9 cellular contexts compared by ENCODE assay signal in the genomic region with DNA sequence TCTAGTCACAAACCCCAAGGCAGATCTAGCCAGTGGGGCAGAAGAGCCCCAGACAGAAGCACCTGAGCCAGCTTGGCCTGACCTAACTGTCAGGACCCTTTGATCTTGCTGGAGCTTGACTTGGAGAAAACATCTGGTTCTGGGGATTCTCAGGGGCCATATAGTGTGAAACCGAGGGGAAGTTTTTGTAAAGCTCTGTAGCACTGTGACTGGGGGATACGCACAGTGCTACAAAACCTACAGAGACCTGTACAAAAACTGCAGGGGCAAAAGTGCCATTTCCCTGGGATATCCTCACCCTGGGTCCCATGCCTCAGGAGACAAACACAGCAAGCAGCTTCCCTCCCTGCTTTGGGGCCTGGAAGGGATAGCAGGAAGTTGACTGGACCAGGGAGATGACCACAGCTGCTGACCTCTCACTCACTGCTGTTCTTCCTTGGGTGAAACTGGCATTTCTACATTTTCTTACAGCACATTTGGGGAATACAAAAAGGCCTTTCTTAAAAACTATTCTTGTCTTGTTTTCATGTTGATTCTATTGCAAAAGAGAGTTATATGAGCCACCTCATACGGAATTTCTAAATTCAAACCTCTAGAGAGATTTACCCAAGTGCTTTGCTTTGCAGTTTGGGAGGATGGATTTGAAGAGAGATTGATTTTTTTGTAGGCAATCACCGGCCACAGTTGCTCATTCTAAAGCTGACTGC.
DNase-seq lines count a peak whose midpoint lies in the region; ATAC-seq and TF ChIP-seq lines count a peak whose summit lies in the region.
"Had no signal": no experiment of that assay in that cellular context is flagged by ENCODE, and none has a peak within 500 bp of the region (broad histone marks: within the 10 kb centered on the region; RNA-seq: fewer than 3 reads in every experiment).

No MANE protein-coding gene starts in this region.

- H3K27me3 Mint-ChIP-seq in activated naive CD8-positive, alpha-beta T cell treated with anti-CD3 and anti-CD28 coated beads, Interleukin-2, amount 50 U/mL, for 24 hours, result no peaks in the 10 kb centered on the region
- H3K27me3 Mint-ChIP-seq in activated naive CD8-positive, alpha-beta T cell treated with anti-CD3 and anti-CD28 coated beads for 36 hours, result no peaks in the 10 kb centered on the region

- H3K4me1 Mint-ChIP-seq in activated naive CD8-positive, alpha-beta T cell treated with anti-CD3 and anti-CD28 coated beads, Interleukin-2, amount 50 U/mL, for 24 hours, result peaks cover 19% of the 10 kb centered on the region
- no peaks in the 10 kb centered on the region for H3K4me1 Mint-ChIP-seq in activated naive CD8-positive, alpha-beta T cell treated with anti-CD3 and anti-CD28 coated beads for 36 hours

- peak; percentile 20 for ATAC-seq in activated naive CD8-positive, alpha-beta T cell treated with anti-CD3 and anti-CD28 coated beads, Interleukin-2, amount 50 U/mL, for 24 hours
- ATAC-seq in HG03039 (IDR thresholded peaks at IDR 0.05; ENCODE audit: unreplicated experiment), result peak; percentile 43
- ATAC-seq in GM18519 (IDR thresholded peaks at IDR 0.05; ENCODE audit: low FRiP score, unreplicated experiment), result no peak

- TF ChIP-seq CTCF in testis (IDR thresholded peaks at IDR 0.05), result no peak

- intact Hi-C loops in testis (cut with DNase I; ENCODE audit: low total_unique reads), result no loop called here

- TF ChIP-seq POLR2A in testis (IDR thresholded peaks at IDR 0.05), result no peak

- H3K4me3 ChIP-seq in subcutaneous abdominal adipose tissue (ENCODE audit: low read depth in 1 of 5, low read length in 5 of 5) (peak overlapping the region in 1 of 5 donors; percentile 34), testis (no peak overlapping the region)

- H3K27ac ChIP-seq in subcutaneous abdominal adipose tissue (ENCODE audit: low read depth, low read length), result peak overlapping the region; percentile 92
- H3K27ac ChIP-seq in testis, result no peak overlapping the region

- H3K27me3 ChIP-seq in subcutaneous abdominal adipose tissue (ENCODE audit: control insufficient read depth in 5 of 5, insufficient read depth in 4 of 5, low read length in 5 of 5), result no peaks in the 10 kb centered on the region
- H3K27me3 ChIP-seq in testis, result no peaks in the 10 kb centered on the region

- H3K4me1 ChIP-seq in subcutaneous abdominal adipose tissue (ENCODE audit: control insufficient read depth in 5 of 5, insufficient read depth in 5 of 5, low read length in 5 of 5) (peaks cover 6 to 39% (median 23%) of the 10 kb centered on the region in 5 donors), testis (no peaks in the 10 kb centered on the region)

- no peaks in the 10 kb centered on the region for H3K9me3 Mint-ChIP-seq in activated naive CD8-positive, alpha-beta T cell treated with anti-CD3 and anti-CD28 coated beads, Interleukin-2, amount 50 U/mL, for 24 hours
- no peaks in the 10 kb centered on the region for H3K9me3 Mint-ChIP-seq in activated naive CD8-positive, alpha-beta T cell treated with anti-CD3 and anti-CD28 coated beads for 36 hours
- H3K9me3 Mint-ChIP-seq: activated T-helper 2 cell treated with anti-CD3 and anti-CD28 coated beads, Interferon-gamma antibody, Interleukin-2, Interleukin-4, amounts not matched to agents 10 μg/mL and 5 μg/mL and 100 μg/mL, durations not matched to agents 14 hours and 24 hours and 36 hours had no signal

- peak overlapping the region; percentile 24 for H3K4me3 Mint-ChIP-seq in activated naive CD8-positive, alpha-beta T cell treated with anti-CD3 and anti-CD28 coated beads, Interleukin-2, amount 50 U/mL, for 24 hours
- H3K4me3 Mint-ChIP-seq in activated naive CD8-positive, alpha-beta T cell treated with anti-CD3 and anti-CD28 coated beads for 36 hours, result no peak overlapping the region

- H3K9me3 ChIP-seq in subcutaneous abdominal adipose tissue (ENCODE audit: control insufficient read depth in 5 of 5, low read length in 5 of 5) (no peaks in the 10 kb centered on the region), testis (no peaks in the 10 kb centered on the region)

- H3K27ac Mint-ChIP-seq in activated naive CD8-positive, alpha-beta T cell treated with anti-CD3 and anti-CD28 coated beads, Interleukin-2, amount 50 U/mL, for 24 hours, result no peak overlapping the region
- no peak overlapping the region for H3K27ac Mint-ChIP-seq in activated naive CD8-positive, alpha-beta T cell treated with anti-CD3 and anti-CD28 coated beads for 36 hours
- H3K27ac Mint-ChIP-seq: activated T-helper 2 cell treated with anti-CD3 and anti-CD28 coated beads, Interferon-gamma antibody, Interleukin-2, Interleukin-4, amounts not matched to agents 10 μg/mL and 5 μg/mL and 100 μg/mL, durations not matched to agents 14 hours and 24 hours and 36 hours had no signal

- H3K36me3 ChIP-seq in subcutaneous abdominal adipose tissue (ENCODE audit: control insufficient read depth in 5 of 5, insufficient read depth in 5 of 5, low read length in 5 of 5) (no peaks in the 10 kb centered on the region), testis (ENCODE audit: low read depth, missing control alignments) (no peaks in the 10 kb centered on the region)

- peak overlapping the region in 2 of 5 donors; percentile 39 to 40 for H3K9ac ChIP-seq in subcutaneous abdominal adipose tissue (ENCODE audit: low read length in 5 of 5)

- H3K36me3 Mint-ChIP-seq in activated naive CD8-positive, alpha-beta T cell treated with anti-CD3 and anti-CD28 coated beads, Interleukin-2, amount 50 U/mL, for 24 hours (ENCODE audit: low read depth), result no peaks in the 10 kb centered on the region
- H3K36me3 Mint-ChIP-seq in activated naive CD8-positive, alpha-beta T cell treated with anti-CD3 and anti-CD28 coated beads for 36 hours, result no peaks in the 10 kb centered on the region

- no peak for DNase-seq in activated naive CD8-positive, alpha-beta T cell treated with anti-CD3 and anti-CD28 coated beads, Interleukin-2, amount 50 U/mL, for 24 hours
- no peak for DNase-seq in activated naive CD8-positive, alpha-beta T cell treated with anti-CD3 and anti-CD28 coated beads for 36 hours
- DNase-seq in fibroblast of gingiva (ENCODE audit: low read depth) (peak; percentile 21), testis (no peak), NCI-H82 (lab: John Stamatoyannopoulos, UW) (no peak)

- 83 to 86% methylated on average over 4 of the region's 4 CpGs for WGBS in testis, 2 donors
